In the genomic region with DNA sequence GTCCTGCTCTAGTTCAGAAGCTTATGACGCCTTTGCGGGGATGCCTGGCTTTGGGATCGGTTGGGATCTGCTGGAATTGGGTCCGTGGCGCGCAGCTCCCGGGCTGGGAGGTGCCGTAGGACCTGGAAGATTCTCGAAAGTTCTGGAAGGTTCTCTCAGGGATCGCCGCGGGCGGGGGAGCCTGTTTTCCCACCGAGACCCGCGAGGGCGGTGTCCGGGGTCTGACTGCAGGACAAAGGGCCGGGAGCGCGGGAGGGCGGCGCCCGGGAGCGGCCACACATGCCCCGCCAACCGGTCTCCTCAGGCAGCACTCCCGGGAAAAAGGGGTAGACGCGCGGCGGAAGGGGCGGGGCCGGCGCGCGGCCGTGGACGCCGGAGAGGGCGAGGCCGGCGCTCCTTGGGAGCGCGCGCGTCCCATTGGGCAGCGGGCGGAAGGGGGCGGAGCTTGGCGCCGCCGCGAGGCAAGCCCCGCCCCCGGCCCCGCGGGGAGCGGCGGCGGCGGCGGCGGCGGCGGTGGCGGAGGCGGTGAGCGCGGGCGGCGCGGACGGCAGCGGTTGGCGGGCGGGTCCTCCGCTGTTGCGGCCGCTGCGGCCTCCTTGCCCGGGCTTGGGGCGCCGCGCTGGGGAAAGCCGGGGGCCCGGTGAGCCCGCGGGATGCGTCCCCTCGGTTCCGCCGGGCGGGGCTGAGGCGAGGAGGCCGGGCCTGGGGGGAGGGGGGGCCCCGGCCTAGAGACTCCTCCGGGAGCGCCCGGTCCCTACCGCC, we compare ENCODE assay signal across 1 cellular context.
TF ChIP-seq lines count a peak whose summit lies in the region.

No MANE protein-coding gene starts in this region.

TF ChIP-seq in WTC11, 78 proteins besides CTCF, POLR2A, EP300 and RAD21 (continued from another document):
- TF ChIP-seq ZBTB43 (CRISPR knock-in tag; IDR thresholded peaks at IDR 0.05) (peak; percentile 20; the same call in 1 of the 2 replicates), FOXP1 (CRISPR knock-in tag; IDR thresholded peaks at IDR 0.05; ENCODE audit: borderline replicate concordance) (0 out of 2 replicates have a peak, but pooled peaks have one; percentile 41), CREM (CRISPR knock-in tag; IDR thresholded peaks at IDR 0.05) (0 out of 2 replicates have a peak, but pooled peaks have one; percentile 12)
